In genomic region chr6:7185561-7185960, GRCh38 we compare ENCODE assay signal across 25 cellular contexts.
DNase-seq lines count a peak whose midpoint lies in the region; ATAC-seq and TF ChIP-seq lines count a peak whose summit lies in the region.
"Had no signal": no experiment of that assay in that cellular context is flagged by ENCODE, and none has a peak within 500 bp of the region (broad histone marks: within the 10 kb centered on the region; RNA-seq: fewer than 3 reads in every experiment).

No MANE protein-coding gene starts in this region.

- TF ChIP-seq CTCF in endothelial cell (IDR thresholded peaks at IDR 0.05; ENCODE audit: unreplicated experiment) (no peak), nephron progenitor cell (IDR thresholded peaks at IDR 0.05) (no peak)

- H3K9me3 Mint-ChIP-seq in endothelial cell (ENCODE audit: unreplicated experiment) = no peaks in the 10 kb centered on the region
- no peaks in the 10 kb centered on the region for H3K9me3 Mint-ChIP-seq in nephron progenitor cell
- H3K9me3 Mint-ChIP-seq: CD14-positive monocyte had no signal

- H3K27ac Mint-ChIP-seq in endothelial cell (ENCODE audit: unreplicated experiment) (no peak overlapping the region), nephron progenitor cell (peak overlapping the region; percentile 39)

- ATAC-seq in HG03442 (IDR thresholded peaks at IDR 0.05; ENCODE audit: unreplicated experiment) (no peak), GM19455 (IDR thresholded peaks at IDR 0.05; ENCODE audit: unreplicated experiment) (no peak)
- ATAC-seq: Right ventricle myocardium inferior had no signal

- H3K4me1 Mint-ChIP-seq in endothelial cell (ENCODE audit: unreplicated experiment) (no peaks in the 10 kb centered on the region), nephron progenitor cell (no peaks in the 10 kb centered on the region)

- H3K36me3 Mint-ChIP-seq in endothelial cell (ENCODE audit: low read depth, unreplicated experiment) (peaks cover 62% of the 10 kb centered on the region), nephron progenitor cell (ENCODE audit: low read depth) (peaks cover 90% of the 10 kb centered on the region)

- DNase-seq in NCI-H82 (lab: John Stamatoyannopoulos, UW) (peak; percentile 18), NCI-H82 treated with DMSO at 0.1 percent for 48 hours (lab: John Stamatoyannopoulos, UW; ENCODE audit: unreplicated experiment) (no peak), MV-4-11 (lab: John Stamatoyannopoulos, UW) (peak; percentile 84), endothelial cell (ENCODE audit: low spot score) (no peak), nephron progenitor cell (no peak)
- DNase-seq in stimulated activated CD4-positive, alpha-beta T cell treated with anti-CD3 and anti-CD28 coated beads, Interleukin-2, amount 100 ng/mL, for 24 hours = no peak
- DNase-seq: BE2C, Calu3, DMS79 treated with DMSO at 0.1 percent for 48 hours, GF-D8, KBM-7, NCI-H1092 treated with DMSO at 0.1 percent for 48 hours, NCI-H1436, NCI-H187, NCI-H2081 treated with DMSO at 0.1 percent for 48 hours, NCI-H2171, NCI-H226, NCI-H510A, NCI-H69, PC-9, SJCRH30 had no signal

- H3K27me3 Mint-ChIP-seq in endothelial cell (ENCODE audit: unreplicated experiment) = no peaks in the 10 kb centered on the region
- peaks cover 2% of the 10 kb centered on the region for H3K27me3 Mint-ChIP-seq in nephron progenitor cell (ENCODE audit: low read depth, poor library complexity)

- H3K4me3 Mint-ChIP-seq in endothelial cell (ENCODE audit: unreplicated experiment) = peak overlapping the region; percentile 60
- H3K4me3 Mint-ChIP-seq in nephron progenitor cell = no peak overlapping the region
- H3K4me3 Mint-ChIP-seq: CD14-positive monocyte had no signal

Comparison
In these comparisons a context has a peak if more than half of its experiments do, and no peak if none do; other contexts are left out.
1. DNase-seq: peak in NCI-H82 (single experiment) and MV-4-11 (single experiment); none in NCI-H82 treated with DMSO at 0.1 percent for 48 hours (single experiment), endothelial cell (single experiment), nephron progenitor cell (single experiment) and stimulated activated CD4-positive, alpha-beta T cell treated with anti-CD3 and anti-CD28 coated beads, Interleukin-2, amount 100 ng/mL, for 24 hours (0 of 2).